In the genomic region with DNA sequence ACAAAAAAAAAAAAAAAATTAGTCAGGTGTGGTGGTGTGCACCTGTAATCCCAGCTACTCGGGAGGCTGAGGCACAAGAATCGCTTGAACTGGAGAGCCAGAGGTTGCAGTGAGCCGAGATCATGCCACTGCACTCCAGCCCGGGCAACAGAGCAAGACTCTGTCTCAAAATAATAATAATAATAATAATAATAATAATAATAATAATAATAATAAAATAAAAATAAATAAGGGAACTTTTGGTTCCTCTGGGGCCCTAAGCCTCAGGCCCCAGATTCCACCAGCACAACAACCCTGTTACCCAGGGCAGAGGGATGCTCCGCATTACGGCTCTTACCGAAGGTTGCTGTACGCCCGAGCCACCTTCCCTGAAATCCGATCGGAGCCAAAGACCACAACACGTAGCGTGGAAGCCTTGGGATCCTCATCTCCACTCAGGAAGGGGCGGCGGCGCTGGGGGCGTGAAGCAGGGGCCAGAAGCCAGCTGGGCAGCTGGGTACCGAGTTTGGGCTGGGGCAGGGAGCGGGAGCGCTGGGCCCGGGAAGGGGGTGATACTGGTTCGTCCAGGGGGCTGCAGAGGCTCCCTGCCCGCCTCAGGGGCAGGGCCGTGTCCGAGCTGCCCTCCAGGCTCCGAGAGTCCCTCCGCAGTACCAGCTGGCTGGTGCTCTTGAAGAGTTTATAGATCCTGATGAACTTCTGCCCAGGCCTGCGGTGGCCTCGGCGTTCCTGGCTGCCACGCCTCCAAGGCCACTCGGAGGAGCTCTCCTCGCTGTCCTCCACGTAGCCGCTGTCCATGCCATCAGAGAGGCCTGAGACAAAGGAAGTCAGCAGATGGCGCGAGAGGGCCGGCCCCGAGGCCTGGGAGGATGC, we compare ENCODE assay signal across 9 cellular contexts. TPM values are rescaled to one million over a fixed set of nuclear protein-coding genes. Genes with fewer than 3 reads are reported as not detected.
DNase-seq lines count a peak whose midpoint lies in the region; ATAC-seq, FAIRE-seq and TF ChIP-seq lines count a peak whose summit lies in the region.
"Had no signal": no experiment of that assay in that cellular context is flagged by ENCODE, and none has a peak within 500 bp of the region (broad histone marks: within the 10 kb centered on the region; RNA-seq: fewer than 3 reads in every experiment).

No MANE protein-coding gene starts in this region.

- no peak overlapping the region for H3K9ac ChIP-seq in adipocyte (ENCODE audit: low read length)

- ATAC-seq in right cardiac atrium (peak; percentile 58 to 69), HG02588 (IDR thresholded peaks at IDR 0.05; ENCODE audit: unreplicated experiment) (no peak)
- no peak for ATAC-seq in activated CD8-positive, alpha-beta memory T cell treated with anti-CD3 and anti-CD28 coated beads, Interleukin-2, amount 10 ng/mL, durations not matched to agents 7 days and 5 days
- ATAC-seq: activated T-helper 17 cell treated with anti-CD3 and anti-CD28 coated beads, Interleukin-2, amount 50 U/mL, for 72 hours had no signal

- H3K27ac ChIP-seq in right cardiac atrium (ENCODE audit: low read length) (no peak overlapping the region), small intestine (ENCODE audit: low read depth in 1 of 2, low read length in 1 of 2) (no peak overlapping the region)
- H3K27ac ChIP-seq: ovary had no signal

- intact Hi-C loops in right cardiac atrium (cut with DNase I): no loop called here

- H3K27ac Mint-ChIP-seq in activated CD8-positive, alpha-beta memory T cell treated with anti-CD3 and anti-CD28 coated beads, Interleukin-2, amount 10 ng/mL, durations not matched to agents 7 days and 5 days: no peak overlapping the region
- H3K27ac Mint-ChIP-seq: activated T-helper 17 cell treated with anti-CD3 and anti-CD28 coated beads, Interleukin-2, amount 50 U/mL, for 72 hours had no signal

- peaks cover 12% of the 10 kb centered on the region for H3K27me3 ChIP-seq in adipocyte (replicated peaks; ENCODE audit: control insufficient read depth, insufficient read depth, low read length)
- H3K27me3 ChIP-seq in right cardiac atrium (ENCODE audit: control insufficient read depth, insufficient read depth): no peaks in the 10 kb centered on the region
- no peaks in the 10 kb centered on the region for H3K27me3 ChIP-seq in small intestine (ENCODE audit: control insufficient read depth in 2 of 2, insufficient read depth in 2 of 2, low read length in 2 of 2)
- H3K27me3 ChIP-seq: ovary had no signal

- WGBS in right cardiac atrium: 65% methylated on average over 39 of the region's 39 CpGs
- 66 to 79% (median 76%) methylated on average over 39 of the region's 39 CpGs for WGBS in small intestine, 3 donors

- H3K27me3 Mint-ChIP-seq in activated CD8-positive, alpha-beta memory T cell treated with anti-CD3 and anti-CD28 coated beads, Interleukin-2, amount 10 ng/mL, durations not matched to agents 7 days and 5 days: no peaks in the 10 kb centered on the region
- H3K27me3 Mint-ChIP-seq: activated T-helper 17 cell treated with anti-CD3 and anti-CD28 coated beads, Interleukin-2, amount 50 U/mL, for 72 hours had no signal

- H3K9me3 Mint-ChIP-seq in activated CD8-positive, alpha-beta memory T cell treated with anti-CD3 and anti-CD28 coated beads, Interleukin-2, amount 10 ng/mL, durations not matched to agents 7 days and 5 days (ENCODE audit: low read depth): no peaks in the 10 kb centered on the region
- H3K9me3 Mint-ChIP-seq: activated T-helper 17 cell treated with anti-CD3 and anti-CD28 coated beads, Interleukin-2, amount 50 U/mL, for 72 hours had no signal

- H3K4me3 ChIP-seq in HFF-Myc (replicated peaks; ENCODE audit: low read depth, low read length): no peak overlapping the region
- H3K4me3 ChIP-seq in adipocyte (ENCODE audit: low read length): no peak overlapping the region
- H3K4me3 ChIP-seq in right cardiac atrium (ENCODE audit: low read length): no peak overlapping the region
- no peak overlapping the region for H3K4me3 ChIP-seq in small intestine (ENCODE audit: low read depth in 1 of 2, low read length in 2 of 2)
- H3K4me3 ChIP-seq: ovary had no signal

- H3K36me3 ChIP-seq in adipocyte (ENCODE audit: control insufficient read depth, insufficient read depth, low read length, severe bottlenecking) (no peaks in the 10 kb centered on the region), small intestine (ENCODE audit: control insufficient read depth in 2 of 2, insufficient read depth in 2 of 2, low read length in 2 of 2) (no peaks in the 10 kb centered on the region)
- H3K36me3 ChIP-seq: ovary had no signal

- peaks cover 12% of the 10 kb centered on the region for H3K4me1 Mint-ChIP-seq in activated CD8-positive, alpha-beta memory T cell treated with anti-CD3 and anti-CD28 coated beads, Interleukin-2, amount 10 ng/mL, durations not matched to agents 7 days and 5 days

- no peak for FAIRE-seq in small intestine (lab: Jason Lieb, UNC)

- H3K4me1 ChIP-seq in adipocyte (ENCODE audit: control insufficient read depth, insufficient read depth, low read length) (no peaks in the 10 kb centered on the region), right cardiac atrium (ENCODE audit: control insufficient read depth, insufficient read depth, low read length) (no peaks in the 10 kb centered on the region), small intestine (ENCODE audit: control insufficient read depth in 2 of 2, insufficient read depth in 1 of 2, low read depth in 1 of 2, low read length in 1 of 2) (no peaks in the 10 kb centered on the region)

- CTCF ChIA-PET in activated CD8-positive, alpha-beta memory T cell treated with anti-CD3 and anti-CD28 coated beads, Interleukin-2, amount 10 ng/mL, durations not matched to agents 7 days and 5 days (lab: Charles Lee): interaction anchor here (1.2 to 2.2 kb wide), 2 partner anchors 110 to 142 kb away, joined by 3 to 8 read pairs; no protein-coding TSS in a partner anchor

- peak; percentile 17 for DNase-seq in HFF-Myc (ENCODE audit: extremely low read depth, low read depth)
- peak; percentile 52 for DNase-seq in adipocyte (ENCODE audit: low read depth)
- DNase-seq in right cardiac atrium: peak; percentile 44 to 77 (median 75)
- peak; percentile 16 for DNase-seq in small intestine
- no peak for DNase-seq in activated CD8-positive, alpha-beta memory T cell treated with anti-CD3 and anti-CD28 coated beads, Interleukin-2, amount 10 ng/mL, durations not matched to agents 7 days and 5 days
- no peak for DNase-seq in activated CD4-positive, alpha-beta T cell treated with anti-CD3 and anti-CD28 coated beads for 48 hours

- no peak overlapping the region for H3K4me3 Mint-ChIP-seq in activated CD8-positive, alpha-beta memory T cell treated with anti-CD3 and anti-CD28 coated beads, Interleukin-2, amount 10 ng/mL, durations not matched to agents 7 days and 5 days
- H3K4me3 Mint-ChIP-seq: activated T-helper 17 cell treated with anti-CD3 and anti-CD28 coated beads, Interleukin-2, amount 50 U/mL, for 72 hours had no signal

- H3K9me3 ChIP-seq in adipocyte (ENCODE audit: control insufficient read depth, low read length): no peaks in the 10 kb centered on the region
- H3K9me3 ChIP-seq in right cardiac atrium (ENCODE audit: control insufficient read depth, low read length): no peaks in the 10 kb centered on the region
- H3K9me3 ChIP-seq in small intestine (ENCODE audit: control insufficient read depth, low read depth): no peaks in the 10 kb centered on the region
- H3K9me3 ChIP-seq: ovary had no signal

- peaks cover 44% of the 10 kb centered on the region for H3K36me3 Mint-ChIP-seq in activated CD8-positive, alpha-beta memory T cell treated with anti-CD3 and anti-CD28 coated beads, Interleukin-2, amount 10 ng/mL, durations not matched to agents 7 days and 5 days

- TF ChIP-seq CTCF in HFF-Myc (IDR thresholded peaks at IDR 0.05; ENCODE audit: low read depth, low read length, missing control alignments): peak; percentile 51

RNA-seq across cellular contexts. Expression of gene PIK3R6, which starts 20.6 kb away (rescaled TPM):
- total RNA-seq in right cardiac atrium: under 1 TPM; 0.36 to 0.91 (median 0.85) TPM
- polyA plus RNA-seq in right cardiac atrium (0.86 TPM), small intestine (under 1 TPM in 2 of 3 donors, not detected in 1; 0.25 to 0.54 TPM)
- total RNA-seq in activated CD8-positive, alpha-beta memory T cell treated with anti-CD3 and anti-CD28 coated beads, Interleukin-2, amount 10 ng/mL, durations not matched to agents 7 days and 5 days: 1 to 10 TPM; 1.3 to 4.9 TPM

Comparison
In these comparisons a context has a peak if more than half of its experiments do, and no peak if none do; other contexts are left out.
1. DNase-seq: peak in HFF-Myc (single experiment), adipocyte (single experiment), right cardiac atrium (3 of 3) and small intestine (single experiment); none in activated CD8-positive, alpha-beta memory T cell treated with anti-CD3 and anti-CD28 coated beads, Interleukin-2, amount 10 ng/mL, durations not matched to agents 7 days and 5 days (single experiment) and activated CD4-positive, alpha-beta T cell treated with anti-CD3 and anti-CD28 coated beads for 48 hours (single experiment).
2. ATAC-seq: peak in right cardiac atrium (2 of 2); none in activated CD8-positive, alpha-beta memory T cell treated with anti-CD3 and anti-CD28 coated beads, Interleukin-2, amount 10 ng/mL, durations not matched to agents 7 days and 5 days (single experiment) and HG02588 (single experiment).